Comparison of ENCODE assay signal across 1 cellular context in the genomic region with DNA sequence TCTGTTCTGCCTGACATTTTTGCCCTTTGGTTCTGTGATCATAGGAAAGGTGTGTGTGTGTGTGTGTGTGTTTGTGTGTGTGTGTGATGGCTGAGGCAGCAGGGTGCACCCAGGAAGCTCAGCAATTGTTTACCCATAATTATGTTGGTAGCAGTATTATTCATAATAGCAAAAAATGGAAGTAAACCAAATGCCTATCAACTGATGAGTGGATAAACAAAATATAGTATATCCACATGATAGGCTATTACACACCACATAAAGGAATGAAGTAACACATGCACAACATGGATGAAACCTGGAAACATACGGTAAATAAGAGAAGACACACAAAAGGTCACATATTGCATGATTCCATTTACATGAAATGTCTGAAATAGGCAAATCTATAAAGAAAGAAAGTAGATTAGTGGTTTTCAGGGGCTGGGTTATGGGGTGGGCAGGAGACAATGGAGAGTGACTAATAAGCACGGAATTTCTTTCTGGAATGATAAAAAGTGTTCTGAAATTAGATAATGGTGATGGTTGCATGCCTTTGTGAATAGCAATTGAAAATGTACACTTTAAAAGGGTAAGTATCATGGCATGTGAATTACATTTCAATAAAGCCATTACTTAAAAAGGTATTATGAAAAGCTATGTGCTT.
TF ChIP-seq lines count a peak whose summit lies in the region.

No MANE protein-coding gene starts in this region.

TF ChIP-seq in SK-N-SH, 30 proteins besides CTCF, POLR2A, EP300 and RAD21 (continued from another document):
- TF ChIP-seq, protein P1, sequence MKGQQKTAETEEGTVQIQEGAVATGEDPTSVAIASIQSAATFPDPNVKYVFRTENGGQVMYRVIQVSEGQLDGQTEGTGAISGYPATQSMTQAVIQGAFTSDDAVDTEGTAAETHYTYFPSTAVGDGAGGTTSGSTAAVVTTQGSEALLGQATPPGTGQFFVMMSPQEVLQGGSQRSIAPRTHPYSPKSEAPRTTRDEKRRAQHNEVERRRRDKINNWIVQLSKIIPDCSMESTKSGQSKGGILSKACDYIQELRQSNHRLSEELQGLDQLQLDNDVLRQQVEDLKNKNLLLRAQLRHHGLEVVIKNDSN (IDR thresholded peaks at IDR 0.05; ENCODE audit: borderline replicate concordance, low read depth): no peak
- TF ChIP-seq TEAD4 (IDR thresholded peaks at IDR 0.05; ENCODE audit: borderline replicate concordance, insufficient read depth): peak; percentile 73; the same call in 1 of the 2 replicates
- TF ChIP-seq, protein P2, sequence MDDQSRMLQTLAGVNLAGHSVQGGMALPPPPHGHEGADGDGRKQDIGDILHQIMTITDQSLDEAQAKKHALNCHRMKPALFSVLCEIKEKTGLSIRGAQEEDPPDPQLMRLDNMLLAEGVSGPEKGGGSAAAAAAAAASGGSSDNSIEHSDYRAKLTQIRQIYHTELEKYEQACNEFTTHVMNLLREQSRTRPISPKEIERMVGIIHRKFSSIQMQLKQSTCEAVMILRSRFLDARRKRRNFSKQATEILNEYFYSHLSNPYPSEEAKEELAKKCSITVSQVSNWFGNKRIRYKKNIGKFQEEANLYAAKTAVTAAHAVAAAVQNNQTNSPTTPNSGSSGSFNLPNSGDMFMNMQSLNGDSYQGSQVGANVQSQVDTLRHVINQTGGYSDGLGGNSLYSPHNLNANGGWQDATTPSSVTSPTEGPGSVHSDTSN (IDR thresholded peaks at IDR 0.05): peak; percentile 35; the same call in 1 of the 2 replicates
- no peak for TF ChIP-seq RCOR1 (IDR thresholded peaks at IDR 0.05; ENCODE audit: low read length)
- no peak for TF ChIP-seq MXI1 (IDR thresholded peaks at IDR 0.05; ENCODE audit: low read depth, low read length)
- TF ChIP-seq SIN3A (IDR thresholded peaks at IDR 0.05; ENCODE audit: borderline replicate concordance, low read depth, low read length): no peak
